ENCODE assay signal across 7 cellular contexts in genomic region chr3:56923546-56924224, GRCh38.
DNase-seq lines count a peak whose midpoint lies in the region; ATAC-seq and TF ChIP-seq lines count a peak whose summit lies in the region.

No MANE protein-coding gene starts in this region.

- no peak overlapping the region for H3K4ac ChIP-seq in neuronal stem cell (ENCODE audit: low read length)

- H2AFZ ChIP-seq in neuronal stem cell (ENCODE audit: low read length) = peak overlapping the region; percentile 82

- H3K9ac ChIP-seq in neuronal stem cell (ENCODE audit: low read depth, low read length, poor library complexity) = no peak overlapping the region

- no peak overlapping the region for H3K14ac ChIP-seq in neuronal stem cell (ENCODE audit: low read length)

- no peaks in the 10 kb centered on the region for H3K9me3 Mint-ChIP-seq in endothelial cell (ENCODE audit: unreplicated experiment)

- no peak overlapping the region for H4K91ac ChIP-seq in neuronal stem cell (ENCODE audit: low read depth, low read length, poor library complexity)

- DNase-seq in H4 (ENCODE audit: low spot score) = peak; percentile 39
- DNase-seq in SW480 (ENCODE audit: low spot score) = peak; percentile 52
- DNase-seq in endothelial cell (ENCODE audit: low spot score) = peak; percentile 69
- no peak for DNase-seq in neuronal stem cell (ENCODE audit: low spot score)
- no peak for DNase-seq in mesenteric fat pad (ENCODE audit: low spot score)
- DNase-seq in stimulated activated CD4-positive, alpha-beta T cell treated with anti-CD3 and anti-CD28 coated beads, Interleukin-1b, Interleukin-23, amount 100 ng/mL, for 48 hours = no peak

- no peak for TF ChIP-seq CTCF in endothelial cell (IDR thresholded peaks at IDR 0.05; ENCODE audit: unreplicated experiment)

- no peak overlapping the region for H3K23ac ChIP-seq in neuronal stem cell (ENCODE audit: low read depth, low read length, poor library complexity)

- no peak for ATAC-seq in GM19397 (IDR thresholded peaks at IDR 0.05; ENCODE audit: unreplicated experiment)

- no peak overlapping the region for H3K18ac ChIP-seq in neuronal stem cell (ENCODE audit: low read length)

- H3K4me3 ChIP-seq in neuronal stem cell (ENCODE audit: low read length in 2 of 2) = no peak overlapping the region

- H3K79me1 ChIP-seq in neuronal stem cell (ENCODE audit: low read depth, low read length) = no peaks in the 10 kb centered on the region

- no peaks in the 10 kb centered on the region for H3K9me3 ChIP-seq in neuronal stem cell (replicated peaks in 1 of 2; ENCODE audit: control insufficient read depth in 2 of 2, insufficient read depth in 1 of 2, low read depth in 1 of 2, low read length in 2 of 2)

- no peak overlapping the region for H3K4me3 Mint-ChIP-seq in endothelial cell (ENCODE audit: unreplicated experiment)

- H2BK120ac ChIP-seq in neuronal stem cell (ENCODE audit: low read depth, low read length) = no peak overlapping the region

- H3K36me3 ChIP-seq in neuronal stem cell (replicated peaks in 1 of 2; ENCODE audit: control insufficient read depth in 2 of 2, insufficient read depth in 2 of 2, low read length in 2 of 2) = no peaks in the 10 kb centered on the region

- no peak overlapping the region for H2AK5ac ChIP-seq in neuronal stem cell (ENCODE audit: low read depth, low read length)

- no peak overlapping the region for H2BK12ac ChIP-seq in neuronal stem cell (ENCODE audit: low read length)

- H3K36me3 Mint-ChIP-seq in endothelial cell (ENCODE audit: low read depth, unreplicated experiment) = no peaks in the 10 kb centered on the region

- peaks cover 56% of the 10 kb centered on the region for H3K4me1 Mint-ChIP-seq in endothelial cell (ENCODE audit: unreplicated experiment)

- H2BK5ac ChIP-seq in neuronal stem cell (ENCODE audit: low read length) = no peak overlapping the region

- no peaks in the 10 kb centered on the region for H3K27me3 ChIP-seq in neuronal stem cell (ENCODE audit: control insufficient read depth in 3 of 3, insufficient read depth in 3 of 3, low read depth in 1 of 3, low read length in 3 of 3)

- H3K27ac ChIP-seq in neuronal stem cell (replicated peaks; ENCODE audit: low read length) = no peak overlapping the region

- no peak overlapping the region for H3K4me2 ChIP-seq in neuronal stem cell (ENCODE audit: insufficient read depth, low read length, poor library complexity, severe bottlenecking)

- H3K27me3 Mint-ChIP-seq in endothelial cell (ENCODE audit: unreplicated experiment) = peaks cover 3% of the 10 kb centered on the region

- peak overlapping the region; percentile 100 for H3K27ac Mint-ChIP-seq in endothelial cell (ENCODE audit: unreplicated experiment)

- no CpG with 5 or more reads among the region's 3 CpGs for WGBS in neuronal stem cell (ENCODE audit: extremely low coverage in 2 of 2, insufficient read length in 2 of 2, insufficient replicate concordance in 1 of 2), 2 donors

- H2BK15ac ChIP-seq in neuronal stem cell (ENCODE audit: low read length) = no peak overlapping the region

- peaks cover 9 to 16% of the 10 kb centered on the region in 2 donors for H3K4me1 ChIP-seq in neuronal stem cell (ENCODE audit: control insufficient read depth in 2 of 2, insufficient read depth in 1 of 2, low read depth in 1 of 2, low read length in 2 of 2)

- H4K8ac ChIP-seq in neuronal stem cell (ENCODE audit: low read depth, low read length) = no peak overlapping the region

Comparison
In these comparisons a context has a peak if more than half of its experiments do, and no peak if none do; other contexts are left out.
1. DNase-seq: peak in H4 (single experiment), SW480 (single experiment) and endothelial cell (single experiment); none in neuronal stem cell (single experiment), mesenteric fat pad (single experiment) and stimulated activated CD4-positive, alpha-beta T cell treated with anti-CD3 and anti-CD28 coated beads, Interleukin-1b, Interleukin-23, amount 100 ng/mL, for 48 hours (single experiment).